Comparison of ENCODE assay signal across 1 cellular context in genomic region chr3:11634974-11635612, GRCh38.
TF ChIP-seq lines count a peak whose summit lies in the region.

No MANE protein-coding gene starts in this region.

TF ChIP-seq in HEK293, 187 proteins besides CTCF, POLR2A, EP300 and RAD21 (continued from another document):
- no peak for TF ChIP-seq ZNF280D (tag by site-specific recombination; IDR thresholded peaks at IDR 0.05)
- peak; percentile 76 for TF ChIP-seq SCRT2 (tag by site-specific recombination; IDR thresholded peaks at IDR 0.05)
- no peak for TF ChIP-seq ZNF423 (tag by site-specific recombination; IDR thresholded peaks at IDR 0.05)
